ENCODE assay signal across 8 cellular contexts in genomic region chr13:44903596-44903995, GRCh38.
A peak's percentile ranks its signal among the peaks of the same experiment; 100 is the strongest.
DNase-seq lines count a peak whose midpoint lies in the region; ATAC-seq, FAIRE-seq and TF ChIP-seq lines count a peak whose summit lies in the region.

No MANE protein-coding gene starts in this region.

- WGBS in prostate gland, result 34% methylated on average over 4 of the region's 4 CpGs

- H3K36me3 ChIP-seq in BJ (ENCODE audit: control insufficient read depth, insufficient read depth, low read length) (no peaks in the 10 kb centered on the region), prostate gland (no peaks in the 10 kb centered on the region)

- CTCF ChIA-PET in BJ (lab: Yijun Ruan, JAX), result interaction anchor here (0.7 to 1.9 kb wide), 4 partner anchors 14 to 31 kb away, joined by 3 to 5 read pairs (median 3); no protein-coding TSS in a partner anchor

- H3K4me1 Mint-ChIP-seq in stimulated activated naive CD8-positive, alpha-beta T cell treated with anti-CD3 and anti-CD28 coated beads, Interleukin-15, amount 100 ng/mL, for 72 hours, result no peaks in the 10 kb centered on the region

- TF ChIP-seq POLR2A in prostate gland (IDR thresholded peaks at IDR 0.05), result no peak
- TF ChIP-seq POLR2A in H54 (IDR thresholded peaks at IDR 0.05; ENCODE audit: low read depth, low read length), result no peak

- peaks cover 4 to 5% of the 10 kb centered on the region in 2 donors for H3K9me3 Mint-ChIP-seq in stimulated activated naive CD8-positive, alpha-beta T cell treated with anti-CD3 and anti-CD28 coated beads, Interleukin-15, amount 100 ng/mL, for 72 hours

- H3K4me3 ChIP-seq in BJ (ENCODE audit: low read depth, low read length) (no peak overlapping the region), astrocyte of the cerebellum (ENCODE audit: low read depth, low read length) (no peak overlapping the region), prostate gland (no peak overlapping the region)

- in situ Hi-C loops in astrocyte of the cerebellum (cut with HindIII; ENCODE audit: low sequenced_read_pairs), result no loop called here

- POLR2A ChIA-PET in BJ (lab: Charles Lee), result interaction anchor here (0.5 to 1.1 kb wide), 3 partner anchors 14 to 1602 kb away, joined by 3 read pairs; no protein-coding TSS in a partner anchor

- H3K27ac ChIP-seq in prostate gland, result peak overlapping the region; percentile 70 to 72

- H3K27me3 ChIP-seq in BJ (ENCODE audit: control insufficient read depth, insufficient read depth, low read length), result no peaks in the 10 kb centered on the region
- no peaks in the 10 kb centered on the region for H3K27me3 ChIP-seq in prostate gland (replicated peaks; ENCODE audit: insufficient read depth)

- no peak for ATAC-seq in HG03175 (IDR thresholded peaks at IDR 0.05; ENCODE audit: unreplicated experiment)
- ATAC-seq in stimulated activated naive CD8-positive, alpha-beta T cell treated with anti-CD3 and anti-CD28 coated beads, Interleukin-15, amount 100 ng/mL, for 72 hours, result no peak

- intact Hi-C loops in prostate gland (cut with DNase I), result loop anchor here (2.0 to 10.0 kb wide), 2 partner anchors 19 to 49 kb away; no protein-coding TSS in a partner anchor

- FAIRE-seq in H54 (lab: Jason Lieb, UNC), result no peak

- H3K4me1 ChIP-seq in prostate gland (replicated peaks), result peaks cover 20% of the 10 kb centered on the region

- H3K9me3 ChIP-seq in prostate gland, result no peaks in the 10 kb centered on the region

- TF ChIP-seq CTCF in BJ (IDR thresholded peaks at IDR 0.05; ENCODE audit: insufficient read depth, low read depth, low read length) (no peak), astrocyte of the cerebellum (IDR thresholded peaks at IDR 0.05; ENCODE audit: low read depth, low read length, missing control alignments) (no peak), prostate gland (IDR thresholded peaks at IDR 0.05) (no peak)

- peak; percentile 79 for DNase-seq in BJ (ENCODE audit: low read depth)
- peak; percentile 85 for DNase-seq in astrocyte of the cerebellum (ENCODE audit: low read depth)
- peak; percentile 40 to 45 for DNase-seq in hippocampal formation (lab: John Stamatoyannopoulos, UW)
- DNase-seq in prostate gland (ENCODE audit: low spot score), result no peak
- DNase-seq in AML-193 (lab: John Stamatoyannopoulos, UW), result no peak
- no peak for DNase-seq in stimulated activated naive CD8-positive, alpha-beta T cell treated with anti-CD3 and anti-CD28 coated beads, Interleukin-15, amount 100 ng/mL, for 72 hours
- no peak for DNase-seq in H54 (ENCODE audit: insufficient read length, low spot score)

- H3K27ac Mint-ChIP-seq in stimulated activated naive CD8-positive, alpha-beta T cell treated with anti-CD3 and anti-CD28 coated beads, Interleukin-15, amount 100 ng/mL, for 72 hours, result no peak overlapping the region

- no peak overlapping the region for H3K4me3 Mint-ChIP-seq in stimulated activated naive CD8-positive, alpha-beta T cell treated with anti-CD3 and anti-CD28 coated beads, Interleukin-15, amount 100 ng/mL, for 72 hours

- no peaks in the 10 kb centered on the region for H3K27me3 Mint-ChIP-seq in stimulated activated naive CD8-positive, alpha-beta T cell treated with anti-CD3 and anti-CD28 coated beads, Interleukin-15, amount 100 ng/mL, for 72 hours

Comparison
In these comparisons a context has a peak if more than half of its experiments do, and no peak if none do; other contexts are left out.
1. DNase-seq: peak in BJ (single experiment), astrocyte of the cerebellum (single experiment) and hippocampal formation (2 of 2); none in prostate gland (single experiment), AML-193 (0 of 2), stimulated activated naive CD8-positive, alpha-beta T cell treated with anti-CD3 and anti-CD28 coated beads, Interleukin-15, amount 100 ng/mL, for 72 hours (0 of 2) and H54 (single experiment).